8 cellular contexts compared by ENCODE assay signal in genomic region chr17:1628856-1629646, GRCh38. TPM values are rescaled to one million over a fixed set of nuclear protein-coding genes. Genes with fewer than 3 reads are reported as not detected.
DNase-seq lines count a peak whose midpoint lies in the region; TF ChIP-seq lines count a peak whose summit lies in the region.

No MANE protein-coding gene starts in this region.

- H3K36me3 Mint-ChIP-seq in HFFc6 (ENCODE audit: low read depth) (no peaks in the 10 kb centered on the region), glutamatergic neuron (ENCODE audit: unreplicated experiment) (no peaks in the 10 kb centered on the region)
- no peaks in the 10 kb centered on the region for H3K36me3 Mint-ChIP-seq in activated naive CD8-positive, alpha-beta T cell

- TF ChIP-seq POLR2A in testis (IDR thresholded peaks at IDR 0.05): no peak

- WGBS in testis, 2 donors: 0% methylated on average over 11 to 75 of the region's 84 CpGs

- DNase-seq in GM04503 (ENCODE audit: low read depth) (peak; percentile 61), HFFc6 (peak; percentile 89), NCI-H1092 treated with DMSO at 0.1 percent for 48 hours (lab: John Stamatoyannopoulos, UW) (peak; percentile 93), SKM-1 (lab: John Stamatoyannopoulos, UW; ENCODE audit: unreplicated experiment) (peak; percentile 28), glutamatergic neuron (peak; percentile 99), osteoblast (ENCODE audit: insufficient read length, low spot score, missing footprints) (peak; percentile 100), testis (peak; percentile 97)

- H3K9me3 ChIP-seq in osteoblast (ENCODE audit: low read depth, low read length): no peaks in the 10 kb centered on the region
- no peaks in the 10 kb centered on the region for H3K9me3 ChIP-seq in testis

- H3K27ac Mint-ChIP-seq in HFFc6 (peak overlapping the region; percentile 88), glutamatergic neuron (ENCODE audit: unreplicated experiment) (peak overlapping the region; percentile 94)
- H3K27ac Mint-ChIP-seq in activated naive CD8-positive, alpha-beta T cell: peak overlapping the region; percentile 91

- H3K4me2 ChIP-seq in osteoblast (ENCODE audit: insufficient read depth, low read length): peak overlapping the region; percentile 98

- H3K27me3 Mint-ChIP-seq in HFFc6 (ENCODE audit: insufficient read depth) (peaks cover 19% of the 10 kb centered on the region), glutamatergic neuron (ENCODE audit: unreplicated experiment) (peaks cover 14% of the 10 kb centered on the region)
- no peaks in the 10 kb centered on the region for H3K27me3 Mint-ChIP-seq in activated naive CD8-positive, alpha-beta T cell

- peak overlapping the region; percentile 74 for H2AFZ ChIP-seq in osteoblast (ENCODE audit: low read length)

- peak overlapping the region; percentile 85 for H3K27ac ChIP-seq in osteoblast (ENCODE audit: low read depth, low read length)
- peak overlapping the region; percentile 83 to 93 for H3K27ac ChIP-seq in testis

- peak overlapping the region; percentile 87 for H3K4me3 Mint-ChIP-seq in HFFc6
- H3K4me3 Mint-ChIP-seq in activated naive CD8-positive, alpha-beta T cell: peak overlapping the region; percentile 93
- peak overlapping the region; percentile 89 for H3K4me3 Mint-ChIP-seq in glutamatergic neuron (ENCODE audit: unreplicated experiment)

- H4K20me1 ChIP-seq in osteoblast (ENCODE audit: insufficient read depth, low read length): peaks cover 23% of the 10 kb centered on the region

- no peaks in the 10 kb centered on the region for H3K27me3 ChIP-seq in osteoblast (ENCODE audit: insufficient read depth, low read length)
- no peaks in the 10 kb centered on the region for H3K27me3 ChIP-seq in testis

- peaks cover 3% of the 10 kb centered on the region for H3K79me2 ChIP-seq in osteoblast (ENCODE audit: insufficient read depth, low read length)

- H3K4me1 Mint-ChIP-seq in HFFc6 (ENCODE audit: low read depth) (peaks cover 26% of the 10 kb centered on the region), glutamatergic neuron (ENCODE audit: low read depth, unreplicated experiment) (peaks cover 18% of the 10 kb centered on the region)
- peaks cover 15% of the 10 kb centered on the region for H3K4me1 Mint-ChIP-seq in activated naive CD8-positive, alpha-beta T cell (ENCODE audit: low read depth)

- H3K4me1 ChIP-seq in osteoblast (ENCODE audit: insufficient read depth, low read length) (peaks cover 19% of the 10 kb centered on the region), testis (peaks cover 28% of the 10 kb centered on the region)

- TF ChIP-seq CTCF in HFFc6 (IDR thresholded peaks at IDR 0.05) (peak; percentile 75), glutamatergic neuron (IDR thresholded peaks at IDR 0.05; ENCODE audit: partially characterized antibody, unreplicated experiment) (no peak), osteoblast (IDR thresholded peaks at IDR 0.05; ENCODE audit: extremely low read depth, low read depth, low read length) (no peak), testis (IDR thresholded peaks at IDR 0.05) (peak; percentile 13 to 29 (median 16))

- no peaks in the 10 kb centered on the region for H3K9me3 Mint-ChIP-seq in HFFc6
- no peaks in the 10 kb centered on the region for H3K9me3 Mint-ChIP-seq in activated naive CD8-positive, alpha-beta T cell (ENCODE audit: low read depth)
- H3K9me3 Mint-ChIP-seq in glutamatergic neuron (ENCODE audit: unreplicated experiment): peaks cover 13% of the 10 kb centered on the region

- H3K36me3 ChIP-seq in osteoblast (ENCODE audit: insufficient read depth, low read length) (peaks cover 5% of the 10 kb centered on the region), testis (ENCODE audit: low read depth, missing control alignments) (no peaks in the 10 kb centered on the region)

- H3K4me3 ChIP-seq in osteoblast (ENCODE audit: insufficient read depth, low read length) (peak overlapping the region; percentile 96), testis (peak overlapping the region; percentile 71 to 72)

- intact Hi-C loops in testis (cut with DNase I; ENCODE audit: low total_unique reads): loop anchor here (5.0 kb wide), 1 partner anchor 52 kb away; no protein-coding TSS in a partner anchor

RNA-seq across cellular contexts. Expression of gene SLC43A2, which starts 0.4 kb away (rescaled TPM):
- 10 to 100 TPM in 1 of 6 experiments, 1 to 10 TPM in 5; 6.4 to 11.2 (median 6.9) TPM for total RNA-seq in HFFc6 (2021; fragmentation: NEBNext Ultra II Directional; extraction: Animal tissue kit (Norgen Biotek cat#: 25700))
- total RNA-seq in glutamatergic neuron (ENCODE audit: unreplicated experiment) (31.3 TPM), osteoblast (4.4 and 5.4 TPM in 2 replicates), testis (10 to 100 TPM; 12.4 to 15.7 TPM)
- 11.7 TPM for polyA plus RNA-seq in testis (ENCODE audit: insufficient read depth, low read depth, low replicate concordance)

RNA-seq across cellular contexts. Expression of gene SCARF1, which starts 16.5 kb away (rescaled TPM):
- under 1 TPM; 0.09 to 0.38 (median 0.21) TPM for total RNA-seq in HFFc6 (2021; fragmentation: NEBNext Ultra II Directional; extraction: Animal tissue kit (Norgen Biotek cat#: 25700))
- 4.0 TPM for total RNA-seq in glutamatergic neuron (ENCODE audit: unreplicated experiment)
- 0.88 and 1.4 TPM in 2 replicates for total RNA-seq in osteoblast
- 10 to 100 TPM in 1 of 2 donors, 1 to 10 TPM in 1; 9.3 to 11.6 TPM for total RNA-seq in testis
- 4.7 TPM for polyA plus RNA-seq in testis (ENCODE audit: insufficient read depth, low read depth, low replicate concordance)

RNA-seq across cellular contexts. Expression of gene RILP, which starts 20.6 kb away (rescaled TPM):
- 1 to 10 TPM; 4.6 to 6.5 (median 5.0) TPM for total RNA-seq in HFFc6 (2021; fragmentation: NEBNext Ultra II Directional; extraction: Animal tissue kit (Norgen Biotek cat#: 25700))
- total RNA-seq in glutamatergic neuron (ENCODE audit: unreplicated experiment): 4.2 TPM
- total RNA-seq in osteoblast: 11.2 and 11.6 TPM in 2 replicates
- total RNA-seq in testis: 10 to 100 TPM; 30.6 to 32.5 TPM
- 8.4 TPM for polyA plus RNA-seq in testis (ENCODE audit: insufficient read depth, low read depth, low replicate concordance)

RNA-seq across cellular contexts. Expression of gene PRPF8, which starts 55.6 kb away (rescaled TPM):
- total RNA-seq in HFFc6 (2021; fragmentation: NEBNext Ultra II Directional; extraction: Animal tissue kit (Norgen Biotek cat#: 25700)): 100 to 1,000 TPM; 224 to 285 (median 248) TPM
- 297 TPM for total RNA-seq in glutamatergic neuron (ENCODE audit: unreplicated experiment)
- total RNA-seq in osteoblast: 107 and 111 TPM in 2 replicates
- total RNA-seq in testis: 100 to 1,000 TPM; 307 to 325 TPM
- 315 TPM for polyA plus RNA-seq in testis (ENCODE audit: insufficient read depth, low read depth, low replicate concordance)

Comparison
In these comparisons a context has a peak if more than half of its experiments do, and no peak if none do; other contexts are left out.
1. Peak in every context shown above with its lines: DNase-seq, H3K4me3 ChIP-seq and H3K27ac ChIP-seq.
2. DNase-seq: peak in every context shown above with its lines; median percentile 100 in osteoblast; 99 in glutamatergic neuron; 97 in testis; 93 in NCI-H1092 treated with DMSO at 0.1 percent for 48 hours; 89 in HFFc6; 61 in GM04503; 28 in SKM-1.
3. CTCF ChIP-seq: peak in HFFc6 (single experiment) and testis (3 of 3); none in glutamatergic neuron (single experiment) and osteoblast (single experiment).